ENCODE assay signal across 1 cellular context in the genomic region with DNA sequence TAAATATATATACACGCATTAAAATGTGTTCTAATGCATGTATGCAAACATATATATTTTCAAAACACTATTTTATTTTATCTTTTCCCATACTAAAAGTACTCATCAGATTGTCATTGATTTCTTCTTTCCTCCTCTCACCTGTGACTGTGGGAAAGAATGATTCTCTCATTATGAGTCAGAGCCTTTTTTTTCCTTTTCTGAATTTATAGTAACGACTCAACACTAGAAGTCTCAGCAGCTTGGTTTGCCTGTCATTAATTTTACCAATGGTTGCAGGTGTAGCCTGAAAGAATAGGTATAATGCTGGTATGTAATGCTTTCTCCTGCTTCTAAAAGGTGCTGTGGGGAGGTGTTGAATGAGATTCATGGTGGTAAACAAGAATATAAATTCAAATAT.
TF ChIP-seq lines count a peak whose summit lies in the region.

No MANE protein-coding gene starts in this region.

TF ChIP-seq in HCT116, 20 proteins besides CTCF, POLR2A, EP300 and RAD21:
- no peak for TF ChIP-seq EGR1 (IDR thresholded peaks at IDR 0.05; ENCODE audit: low read depth)
- no peak for TF ChIP-seq ELF1 (IDR thresholded peaks at IDR 0.05; ENCODE audit: borderline replicate concordance, low read depth)
- TF ChIP-seq, protein P1, sequence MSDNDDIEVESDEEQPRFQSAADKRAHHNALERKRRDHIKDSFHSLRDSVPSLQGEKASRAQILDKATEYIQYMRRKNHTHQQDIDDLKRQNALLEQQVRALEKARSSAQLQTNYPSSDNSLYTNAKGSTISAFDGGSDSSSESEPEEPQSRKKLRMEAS (IDR thresholded peaks at IDR 0.05), result no peak
- 0 out of 2 replicates have a peak, but pooled peaks have one; percentile 22 for TF ChIP-seq SRF (IDR thresholded peaks at IDR 0.05; ENCODE audit: low read depth)
- TF ChIP-seq CBX3 (IDR thresholded peaks at IDR 0.05; ENCODE audit: low read depth), result peak; percentile 61; the same call in 1 of the 2 replicates
- TF ChIP-seq, protein P2, sequence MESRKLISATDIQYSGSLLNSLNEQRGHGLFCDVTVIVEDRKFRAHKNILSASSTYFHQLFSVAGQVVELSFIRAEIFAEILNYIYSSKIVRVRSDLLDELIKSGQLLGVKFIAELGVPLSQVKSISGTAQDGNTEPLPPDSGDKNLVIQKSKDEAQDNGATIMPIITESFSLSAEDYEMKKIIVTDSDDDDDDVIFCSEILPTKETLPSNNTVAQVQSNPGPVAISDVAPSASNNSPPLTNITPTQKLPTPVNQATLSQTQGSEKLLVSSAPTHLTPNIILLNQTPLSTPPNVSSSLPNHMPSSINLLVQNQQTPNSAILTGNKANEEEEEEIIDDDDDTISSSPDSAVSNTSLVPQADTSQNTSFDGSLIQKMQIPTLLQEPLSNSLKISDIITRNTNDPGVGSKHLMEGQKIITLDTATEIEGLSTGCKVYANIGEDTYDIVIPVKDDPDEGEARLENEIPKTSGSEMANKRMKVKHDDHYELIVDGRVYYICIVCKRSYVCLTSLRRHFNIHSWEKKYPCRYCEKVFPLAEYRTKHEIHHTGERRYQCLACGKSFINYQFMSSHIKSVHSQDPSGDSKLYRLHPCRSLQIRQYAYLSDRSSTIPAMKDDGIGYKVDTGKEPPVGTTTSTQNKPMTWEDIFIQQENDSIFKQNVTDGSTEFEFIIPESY (IDR thresholded peaks at IDR 0.05; ENCODE audit: extremely low read depth, insufficient replicate concordance, low read length), result no peak
- no peak for TF ChIP-seq EZH2phosphoT487 (IDR thresholded peaks at IDR 0.05; ENCODE audit: borderline replicate concordance)
- peak; percentile 91 for TF ChIP-seq FOSL1 (IDR thresholded peaks at IDR 0.05; ENCODE audit: low read depth)
- no peak for TF ChIP-seq TCF7L2 (IDR thresholded peaks at IDR 0.05; ENCODE audit: borderline replicate concordance, extremely low read depth, insufficient read depth, insufficient read length)
- no peak for TF ChIP-seq ZNF274 (IDR thresholded peaks at IDR 0.05; ENCODE audit: low read depth, low read length)
- TF ChIP-seq CEBPB (IDR thresholded peaks at IDR 0.05; ENCODE audit: low read depth), result no peak
- TF ChIP-seq, protein P3, sequence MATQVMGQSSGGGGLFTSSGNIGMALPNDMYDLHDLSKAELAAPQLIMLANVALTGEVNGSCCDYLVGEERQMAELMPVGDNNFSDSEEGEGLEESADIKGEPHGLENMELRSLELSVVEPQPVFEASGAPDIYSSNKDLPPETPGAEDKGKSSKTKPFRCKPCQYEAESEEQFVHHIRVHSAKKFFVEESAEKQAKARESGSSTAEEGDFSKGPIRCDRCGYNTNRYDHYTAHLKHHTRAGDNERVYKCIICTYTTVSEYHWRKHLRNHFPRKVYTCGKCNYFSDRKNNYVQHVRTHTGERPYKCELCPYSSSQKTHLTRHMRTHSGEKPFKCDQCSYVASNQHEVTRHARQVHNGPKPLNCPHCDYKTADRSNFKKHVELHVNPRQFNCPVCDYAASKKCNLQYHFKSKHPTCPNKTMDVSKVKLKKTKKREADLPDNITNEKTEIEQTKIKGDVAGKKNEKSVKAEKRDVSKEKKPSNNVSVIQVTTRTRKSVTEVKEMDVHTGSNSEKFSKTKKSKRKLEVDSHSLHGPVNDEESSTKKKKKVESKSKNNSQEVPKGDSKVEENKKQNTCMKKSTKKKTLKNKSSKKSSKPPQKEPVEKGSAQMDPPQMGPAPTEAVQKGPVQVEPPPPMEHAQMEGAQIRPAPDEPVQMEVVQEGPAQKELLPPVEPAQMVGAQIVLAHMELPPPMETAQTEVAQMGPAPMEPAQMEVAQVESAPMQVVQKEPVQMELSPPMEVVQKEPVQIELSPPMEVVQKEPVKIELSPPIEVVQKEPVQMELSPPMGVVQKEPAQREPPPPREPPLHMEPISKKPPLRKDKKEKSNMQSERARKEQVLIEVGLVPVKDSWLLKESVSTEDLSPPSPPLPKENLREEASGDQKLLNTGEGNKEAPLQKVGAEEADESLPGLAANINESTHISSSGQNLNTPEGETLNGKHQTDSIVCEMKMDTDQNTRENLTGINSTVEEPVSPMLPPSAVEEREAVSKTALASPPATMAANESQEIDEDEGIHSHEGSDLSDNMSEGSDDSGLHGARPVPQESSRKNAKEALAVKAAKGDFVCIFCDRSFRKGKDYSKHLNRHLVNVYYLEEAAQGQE (IDR thresholded peaks at IDR 0.05; ENCODE audit: low read depth), result no peak
- TF ChIP-seq POLR2AphosphoS5 (IDR thresholded peaks at IDR 0.05; ENCODE audit: low read depth, low read length), result no peak
- TF ChIP-seq YY1 (IDR thresholded peaks at IDR 0.05; ENCODE audit: extremely low read depth, insufficient replicate concordance, low read depth, low read length), result no peak
- no peak for TF ChIP-seq ZFX (IDR thresholded peaks at IDR 0.05)
- no peak for TF ChIP-seq SIN3A (IDR thresholded peaks at IDR 0.05; ENCODE audit: low read depth)
- TF ChIP-seq JUND (IDR thresholded peaks at IDR 0.05), result peak; percentile 74
- TF ChIP-seq SP1 (IDR thresholded peaks at IDR 0.05; ENCODE audit: low read depth), result peak; percentile 38; the same call in 1 of the 2 replicates
- no peak for TF ChIP-seq EZH2 (IDR thresholded peaks at IDR 0.05)
- TF ChIP-seq, protein P4, sequence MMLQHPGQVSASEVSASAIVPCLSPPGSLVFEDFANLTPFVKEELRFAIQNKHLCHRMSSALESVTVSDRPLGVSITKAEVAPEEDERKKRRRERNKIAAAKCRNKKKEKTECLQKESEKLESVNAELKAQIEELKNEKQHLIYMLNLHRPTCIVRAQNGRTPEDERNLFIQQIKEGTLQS (IDR thresholded peaks at IDR 0.05), result 0 out of 2 replicates have a peak, but pooled peaks have one; percentile 19
TF ChIP-seq in HCT116: peak in this region for 6.
